ENCODE assay signal across 31 cellular contexts in genomic region chr3:135678386-135678785, GRCh38.
"Had no signal": no experiment of that assay in that cellular context is flagged by ENCODE, and none has a peak within 500 bp of the region (broad histone marks: within the 10 kb centered on the region; RNA-seq: fewer than 3 reads in every experiment).

No MANE protein-coding gene starts in this region.

- H3K9me3 Mint-ChIP-seq: activated naive CD4-positive, alpha-beta T cell treated with anti-CD3 and anti-CD28 coated beads for 36 hours had no signal

- H3K4me1 ChIP-seq: adrenal gland, body of pancreas, colonic mucosa had no signal

- H3K36me3 Mint-ChIP-seq: activated naive CD4-positive, alpha-beta T cell treated with anti-CD3 and anti-CD28 coated beads, Interleukin-2, amount 50 U/mL, for 24 hours; activated naive CD8-positive, alpha-beta T cell treated with anti-CD3 and anti-CD28 coated beads for 36 hours had no signal

- H3K27me3 ChIP-seq: adrenal gland, body of pancreas, cardiac muscle cell, colonic mucosa had no signal

- H3K36me3 ChIP-seq: adrenal gland, cardiac muscle cell, colonic mucosa had no signal

- H3K4me3 ChIP-seq: adrenal gland, body of pancreas, cardiac muscle cell, colonic mucosa had no signal

- H3K9me3 ChIP-seq: adrenal gland, body of pancreas, colonic mucosa had no signal

- ATAC-seq: activated CD4-positive, CD25-positive, alpha-beta regulatory T cell treated with anti-CD3 and anti-CD28 coated beads, Interleukin-2, amount 50 U/mL, for 24 hours; activated CD8-positive, alpha-beta T cell treated with anti-CD3 and anti-CD28 coated beads for 36 hours; activated naive CD8-positive, alpha-beta T cell treated with anti-CD3 and anti-CD28 coated beads, Interleukin-2, amount 50 U/mL, for 24 hours; body of pancreas; esophagus mucosa; T-helper 17 cell had no signal

- H3K27me3 Mint-ChIP-seq: activated CD8-positive, alpha-beta T cell treated with anti-CD3 and anti-CD28 coated beads for 36 hours; activated naive CD4-positive, alpha-beta T cell treated with anti-CD3 and anti-CD28 coated beads, Interleukin-2, amount 50 U/mL, for 24 hours; T-helper 17 cell had no signal

- H3K27ac Mint-ChIP-seq: activated B cell treated with CpG ODN at 0.5 μM for 24 hours; activated CD8-positive, alpha-beta T cell treated with anti-CD3 and anti-CD28 coated beads for 36 hours; activated naive CD4-positive, alpha-beta T cell treated with anti-CD3 and anti-CD28 coated beads for 36 hours; activated naive CD4-positive, alpha-beta T cell treated with anti-CD3 and anti-CD28 coated beads, Interleukin-2, amount 50 U/mL, for 24 hours; activated naive CD8-positive, alpha-beta T cell treated with anti-CD3 and anti-CD28 coated beads for 36 hours; activated naive CD8-positive, alpha-beta T cell treated with anti-CD3 and anti-CD28 coated beads, Interleukin-2, amount 50 U/mL, for 24 hours; activated T-helper 1 cell treated with anti-CD3 and anti-CD28 coated beads, Interleukin-12 subunit alpha, Interleukin-12 subunit beta, Interleukin-2, Interleukin-4 antibody, amounts not matched to agents 30 ng/mL and 10 ng/mL and 1 ng/mL, durations not matched to agents 14 hours and 24 hours and 36 hours; activated T-helper 2 cell treated with anti-CD3 and anti-CD28 coated beads, Interferon-gamma antibody, Interleukin-2, Interleukin-4, amounts not matched to agents 10 μg/mL and 5 μg/mL and 100 μg/mL, durations not matched to agents 14 hours and 24 hours and 36 hours; T-helper 17 cell; T-helper 2 cell treated with Interferon-gamma antibody and Interleukin-4, amounts not matched to agents 5 μg/mL and 100 μg/mL, for 36 hours had no signal

- H3K4me3 Mint-ChIP-seq: activated B cell treated with CpG ODN at 0.5 μM for 24 hours; activated CD8-positive, alpha-beta T cell treated with anti-CD3 and anti-CD28 coated beads for 36 hours; activated naive CD4-positive, alpha-beta T cell treated with anti-CD3 and anti-CD28 coated beads for 36 hours; activated naive CD4-positive, alpha-beta T cell treated with anti-CD3 and anti-CD28 coated beads, Interleukin-2, amount 50 U/mL, for 24 hours; activated naive CD8-positive, alpha-beta T cell treated with anti-CD3 and anti-CD28 coated beads for 36 hours; activated naive CD8-positive, alpha-beta T cell treated with anti-CD3 and anti-CD28 coated beads, Interleukin-2, amount 50 U/mL, for 24 hours; activated T-helper 1 cell treated with anti-CD3 and anti-CD28 coated beads, Interleukin-12 subunit alpha, Interleukin-12 subunit beta, Interleukin-2, Interleukin-4 antibody, amounts not matched to agents 30 ng/mL and 10 ng/mL and 1 ng/mL, durations not matched to agents 14 hours and 24 hours and 36 hours; T-helper 17 cell; T-helper 2 cell treated with Interferon-gamma antibody and Interleukin-4, amounts not matched to agents 5 μg/mL and 100 μg/mL, for 36 hours had no signal

- H3K27ac ChIP-seq: adrenal gland, body of pancreas, cardiac muscle cell, colonic mucosa had no signal

- DNase-seq: activated B cell treated with CpG ODN at 0.5 μM for 24 hours; activated CD4-positive, alpha-beta T cell treated with anti-CD3 and anti-CD28 coated beads for 48 hours; activated CD4-positive, alpha-beta T cell treated with anti-CD3 and anti-CD28 coated beads, Interleukin-2, amount 50 U/mL, for 1 hour; activated CD4-positive, alpha-beta T cell treated with anti-CD3 and anti-CD28 coated beads, Interleukin-2, amount 50 U/mL, for 48 hours; activated CD8-positive, alpha-beta memory T cell treated with anti-CD3 and anti-CD28 coated beads for 24 hours; activated CD8-positive, alpha-beta T cell treated with anti-CD3 and anti-CD28 coated beads for 36 hours; activated effector memory CD4-positive, alpha-beta T cell treated with anti-CD3 and anti-CD28 coated beads, Interleukin-2, amount 50 U/mL, for 16 hours; activated naive CD4-positive, alpha-beta T cell treated with anti-CD3 and anti-CD28 coated beads for 36 hours; activated naive CD8-positive, alpha-beta T cell treated with anti-CD3 and anti-CD28 coated beads for 36 hours; activated naive CD8-positive, alpha-beta T cell treated with anti-CD3 and anti-CD28 coated beads, Interleukin-2, amount 50 U/mL, for 24 hours; activated T-cell treated with anti-CD3 and anti-CD28 coated beads, Interleukin-2, amount 50 U/mL, for 48 hours; adrenal gland; amygdala; aorta; body of pancreas; central memory CD4-positive, alpha-beta T cell; cerebellar nuclear complex; colonic mucosa; effector CD8-positive, alpha-beta T cell; foreskin fibroblast; head of caudate nucleus; T-helper 1 cell; T-helper 17 cell; T1000 had no signal

- H3K4me1 Mint-ChIP-seq: activated B cell treated with CpG ODN at 0.5 μM for 24 hours; activated naive CD4-positive, alpha-beta T cell treated with anti-CD3 and anti-CD28 coated beads, Interleukin-2, amount 50 U/mL, for 24 hours; activated naive CD8-positive, alpha-beta T cell treated with anti-CD3 and anti-CD28 coated beads for 36 hours; activated naive CD8-positive, alpha-beta T cell treated with anti-CD3 and anti-CD28 coated beads, Interleukin-2, amount 50 U/mL, for 24 hours; T-helper 17 cell had no signal
